Comparison of ENCODE assay signal across 8 cellular contexts in genomic region chr9:136950656-136951030, GRCh38. TPM values are rescaled to one million over a fixed set of nuclear protein-coding genes. Genes with fewer than 3 reads are reported as not detected.
A peak's percentile ranks its signal among the peaks of the same experiment; 100 is the strongest.
DNase-seq lines count a peak whose midpoint lies in the region; ATAC-seq, FAIRE-seq and TF ChIP-seq lines count a peak whose summit lies in the region.

No MANE protein-coding gene starts in this region.

- TF ChIP-seq POLR2A in breast epithelium (IDR thresholded peaks at IDR 0.05) = no peak

- H4K8ac ChIP-seq in mesenchymal stem cell (ENCODE audit: low read length) = peak overlapping the region; percentile 47

- H4K91ac ChIP-seq in mesenchymal stem cell (ENCODE audit: low read length) = no peak overlapping the region

- H3K36me3 Mint-ChIP-seq in activated naive CD4-positive, alpha-beta T cell treated with anti-CD3 and anti-CD28 coated beads for 36 hours (ENCODE audit: low read depth) = no peaks in the 10 kb centered on the region

- no peaks in the 10 kb centered on the region for H3K9me3 Mint-ChIP-seq in activated naive CD4-positive, alpha-beta T cell treated with anti-CD3 and anti-CD28 coated beads for 36 hours

- H3K36me3 ChIP-seq in breast epithelium = no peaks in the 10 kb centered on the region
- H3K36me3 ChIP-seq in mesenchymal stem cell (ENCODE audit: control insufficient read depth in 1 of 2, insufficient read depth in 2 of 2, low read depth in 1 of 2, low read length in 2 of 2) = no peaks in the 10 kb centered on the region
- H3K36me3 ChIP-seq in upper lobe of right lung = no peaks in the 10 kb centered on the region

- no peaks in the 10 kb centered on the region for H3K27me3 Mint-ChIP-seq in activated naive CD4-positive, alpha-beta T cell treated with anti-CD3 and anti-CD28 coated beads for 36 hours (ENCODE audit: low read depth)

- no peaks in the 10 kb centered on the region for H3K79me1 ChIP-seq in mesenchymal stem cell (replicated peaks; ENCODE audit: low read length, poor library complexity, severe bottlenecking)

- CTCF ChIA-PET in activated naive CD4-positive, alpha-beta T cell treated with anti-CD3 and anti-CD28 coated beads for 36 hours (lab: Charles Lee) = interaction anchor here (0.7 to 0.9 kb wide), 2 partner anchors 22 to 173 kb away, joined by 3 read pairs; no protein-coding TSS in a partner anchor

- H3K18ac ChIP-seq in mesenchymal stem cell (ENCODE audit: low read depth in 1 of 2, low read length in 2 of 2) = no peak overlapping the region

- 79% methylated on average over 7 of the region's 7 CpGs for WGBS in mesenchymal stem cell

- H2BK5ac ChIP-seq in mesenchymal stem cell (ENCODE audit: low read depth, low read length, poor library complexity, severe bottlenecking) = no peak overlapping the region

- H3K4ac ChIP-seq in mesenchymal stem cell (ENCODE audit: low read depth in 1 of 2, low read length in 2 of 2) = peak overlapping the region in 1 of 2 experiments; percentile 7

- H3K27ac ChIP-seq in breast epithelium (peak overlapping the region; percentile 86 to 88), mesenchymal stem cell (ENCODE audit: low read length, poor library complexity, severe bottlenecking) (no peak overlapping the region), upper lobe of right lung (peak overlapping the region; percentile 89)

- H3K4me3 ChIP-seq in breast epithelium = peak overlapping the region; percentile 60 to 77 (median 70)
- no peak overlapping the region for H3K4me3 ChIP-seq in mesenchymal stem cell (ENCODE audit: insufficient read depth in 1 of 2, low read depth in 1 of 2, low read length in 2 of 2)
- H3K4me3 ChIP-seq in upper lobe of right lung = peak overlapping the region; percentile 81

- H3K4me2 ChIP-seq in mesenchymal stem cell (ENCODE audit: low read length, poor library complexity, severe bottlenecking) = peak overlapping the region; percentile 60

- peak; percentile 11 for ATAC-seq in upper lobe of right lung
- no peak for ATAC-seq in GM21528 (IDR thresholded peaks at IDR 0.05; ENCODE audit: low FRiP score, unreplicated experiment)

- no peaks in the 10 kb centered on the region for H3K4me1 Mint-ChIP-seq in activated naive CD4-positive, alpha-beta T cell treated with anti-CD3 and anti-CD28 coated beads for 36 hours (ENCODE audit: low read depth)

- H2BK15ac ChIP-seq in mesenchymal stem cell (ENCODE audit: low read depth, poor library complexity, severe bottlenecking) = no peak overlapping the region

- H3K14ac ChIP-seq in mesenchymal stem cell (ENCODE audit: low read length in 2 of 2) = no peak overlapping the region

- peak overlapping the region; percentile 82 for H3K4me3 Mint-ChIP-seq in activated naive CD4-positive, alpha-beta T cell treated with anti-CD3 and anti-CD28 coated beads for 36 hours

- H2BK120ac ChIP-seq in mesenchymal stem cell (ENCODE audit: low read depth, low read length) = no peak overlapping the region

- DNase-seq in activated naive CD4-positive, alpha-beta T cell treated with anti-CD3 and anti-CD28 coated beads for 36 hours = no peak
- no peak for DNase-seq in activated naive CD4-positive, alpha-beta T cell treated with Interleukin-2 at 50 U/mL for 16 hours
- DNase-seq in breast epithelium (ENCODE audit: low spot score in 2 of 2) = no peak
- no peak for DNase-seq in mesenchymal stem cell
- no peak for DNase-seq in upper lobe of right lung
- DNase-seq in urothelium cell line (ENCODE audit: low spot score) = no peak
- DNase-seq in NOMO-1 treated with dmso at 0.1 percent for 144 hours (lab: John Stamatoyannopoulos, UW; ENCODE audit: unreplicated experiment) = no peak

- peak overlapping the region; percentile 30 for H2AFZ ChIP-seq in mesenchymal stem cell (ENCODE audit: low read depth, low read length)

- peaks cover 0 to 7% of the 10 kb centered on the region in 2 donors for H3K4me1 ChIP-seq in breast epithelium
- H3K4me1 ChIP-seq in mesenchymal stem cell (ENCODE audit: control insufficient read depth, insufficient read depth, low read depth, low read length) = peaks cover 25% of the 10 kb centered on the region
- peaks cover 20% of the 10 kb centered on the region for H3K4me1 ChIP-seq in upper lobe of right lung

- FAIRE-seq in urothelium cell line (lab: Jason Lieb, UNC) = no peak

- no peak overlapping the region for H3K23ac ChIP-seq in mesenchymal stem cell (ENCODE audit: low read length in 2 of 2)

- H3K9ac ChIP-seq in mesenchymal stem cell (ENCODE audit: low read length) = no peak overlapping the region

- no peak overlapping the region for H2AK5ac ChIP-seq in mesenchymal stem cell (ENCODE audit: low read length, severe bottlenecking)

- H3K27me3 ChIP-seq in breast epithelium (no peaks in the 10 kb centered on the region), mesenchymal stem cell (ENCODE audit: control insufficient read depth in 1 of 2, insufficient read depth in 1 of 2, low read length in 2 of 2) (peaks cover 0 to 16% of the 10 kb centered on the region in 2 experiments), upper lobe of right lung (no peaks in the 10 kb centered on the region)

- no peak overlapping the region for H2BK12ac ChIP-seq in mesenchymal stem cell (ENCODE audit: low read length in 2 of 2)

- H3K9me3 ChIP-seq in breast epithelium (no peaks in the 10 kb centered on the region), mesenchymal stem cell (ENCODE audit: control insufficient read depth, low read length) (no peaks in the 10 kb centered on the region), upper lobe of right lung (no peaks in the 10 kb centered on the region)

- H3K27ac Mint-ChIP-seq in activated naive CD4-positive, alpha-beta T cell treated with anti-CD3 and anti-CD28 coated beads for 36 hours = peak overlapping the region; percentile 59

- intact Hi-C loops in activated naive CD4-positive, alpha-beta T cell treated with anti-CD3 and anti-CD28 coated beads for 36 hours (cut with micrococcal nuclease) = loop anchor here (1.0 kb wide), 1 partner anchor 42 kb away; the partner anchor contains the start of gene PAXX
- intact Hi-C loops in breast epithelium (cut with DNase I; ENCODE audit: low total_unique reads) (no loop called here), upper lobe of right lung (cut with DNase I) (no loop called here)

- TF ChIP-seq CTCF in breast epithelium (IDR thresholded peaks at IDR 0.05) = no peak
- TF ChIP-seq CTCF in upper lobe of right lung (IDR thresholded peaks at IDR 0.05) = no peak

RNA-seq across cellular contexts. Expression of gene LCN12, which starts 1.4 kb away (rescaled TPM):
- 1 to 10 TPM; 1.1 to 1.9 TPM for total RNA-seq in activated naive CD4-positive, alpha-beta T cell treated with anti-CD3 and anti-CD28 coated beads for 36 hours
- 1 to 10 TPM in 2 of 3 donors, not detected in 1; 1.8 to 5.6 TPM for total RNA-seq in breast epithelium
- 0.07 TPM for polyA plus RNA-seq in mesenchymal stem cell (2013, experiment 1 of 2)
- polyA plus RNA-seq in mesenchymal stem cell (2013, experiment 2 of 2) = 0.07 TPM
- 2.6 TPM for total RNA-seq in upper lobe of right lung

RNA-seq across cellular contexts. Expression of gene C8G, which starts 5.6 kb away (rescaled TPM):
- total RNA-seq in activated naive CD4-positive, alpha-beta T cell treated with anti-CD3 and anti-CD28 coated beads for 36 hours = under 1 TPM in 1 of 2 experiments, not detected in 1; 0.83 TPM
- not detected for total RNA-seq in breast epithelium
- polyA plus RNA-seq in mesenchymal stem cell (2013, experiment 1 of 2) = 0.55 TPM
- polyA plus RNA-seq in mesenchymal stem cell (2013, experiment 2 of 2) = 0.55 TPM
- total RNA-seq in upper lobe of right lung = 1.1 TPM

RNA-seq across cellular contexts. Expression of gene FBXW5, which starts 6.1 kb away (rescaled TPM):
- total RNA-seq in activated naive CD4-positive, alpha-beta T cell treated with anti-CD3 and anti-CD28 coated beads for 36 hours = 10 to 100 TPM; 44.0 to 47.8 TPM
- 100 to 1,000 TPM; 103 to 183 (median 126) TPM for total RNA-seq in breast epithelium
- 58.2 TPM for polyA plus RNA-seq in mesenchymal stem cell (2013, experiment 1 of 2)
- polyA plus RNA-seq in mesenchymal stem cell (2013, experiment 2 of 2) = 59.5 TPM
- 91.2 TPM for total RNA-seq in upper lobe of right lung

RNA-seq across cellular contexts. Expression of gene PTGDS, which starts 26.7 kb away (rescaled TPM):
- not detected for total RNA-seq in activated naive CD4-positive, alpha-beta T cell treated with anti-CD3 and anti-CD28 coated beads for 36 hours
- 10 to 100 TPM; 46.7 to 72.6 (median 48.2) TPM for total RNA-seq in breast epithelium
- 172 TPM for polyA plus RNA-seq in mesenchymal stem cell (2013, experiment 1 of 2)
- 175 TPM for polyA plus RNA-seq in mesenchymal stem cell (2013, experiment 2 of 2)
- total RNA-seq in upper lobe of right lung = 477 TPM

RNA-seq across cellular contexts. Expression of gene LCNL1, which starts 32.1 kb away (rescaled TPM):
- not detected for total RNA-seq in activated naive CD4-positive, alpha-beta T cell treated with anti-CD3 and anti-CD28 coated beads for 36 hours
- under 1 TPM in 2 of 3 donors, not detected in 1; 0.16 to 0.29 TPM for total RNA-seq in breast epithelium
- polyA plus RNA-seq in mesenchymal stem cell (2013, experiment 1 of 2) = 4.3 TPM
- polyA plus RNA-seq in mesenchymal stem cell (2013, experiment 2 of 2) = 4.1 TPM
- 5.1 TPM for total RNA-seq in upper lobe of right lung

Comparison
In these comparisons a context has a peak if more than half of its experiments do, and no peak if none do; other contexts are left out.
1. H3K4me3 ChIP-seq: peak in breast epithelium (3 of 3) and upper lobe of right lung (single experiment); none in mesenchymal stem cell (0 of 2).